ENCODE assay signal across 8 cellular contexts in genomic region chr3:197949767-197950660, GRCh38. TPM values are rescaled to one million over a fixed set of nuclear protein-coding genes. Genes with fewer than 3 reads are reported as not detected.
DNase-seq lines count a peak whose midpoint lies in the region; ATAC-seq and TF ChIP-seq lines count a peak whose summit lies in the region.

Gene RPL35A (plus strand): TSS chr3:197950190. CDS start chr3:197950968, 778 bp downstream.

- peak within 1 kb of the TSS; percentile 95 for H3K4me3 Mint-ChIP-seq in activated naive CD8-positive, alpha-beta T cell treated with anti-CD3 and anti-CD28 coated beads, Interleukin-2, amount 10 ng/mL, durations not matched to agents 7 days and 5 days

- H3K27ac ChIP-seq in SU-DHL-6 (ENCODE audit: low read depth, low read length) (peak within 1 kb of the TSS; percentile 74), ovary (peak within 1 kb of the TSS; percentile 67 to 96), thyroid gland (peak within 1 kb of the TSS; percentile 74 to 96 (median 91))

- peaks cover 28% of the 10 kb centered on the region for H3K36me3 ChIP-seq in SU-DHL-6 (ENCODE audit: low read length)
- H3K36me3 ChIP-seq in ovary: no peaks in the 10 kb centered on the region
- H3K36me3 ChIP-seq in thyroid gland: peaks cover 38 to 39% of the 10 kb centered on the region in 2 donors

- peaks cover 33% of the 10 kb centered on the region for H3F3A ChIP-seq in SU-DHL-6 (ENCODE audit: insufficient read depth)

- DNase-seq in NCI-H128 (lab: John Stamatoyannopoulos, UW; ENCODE audit: unreplicated experiment) (peak; percentile 94), Right ventricle myocardium inferior (ENCODE audit: missing footprints) (peak; percentile 95), ovary (peak; percentile 86 to 91 (median 89)), thyroid gland (peak; percentile 87 to 89)
- DNase-seq in activated naive CD8-positive, alpha-beta T cell treated with anti-CD3 and anti-CD28 coated beads, Interleukin-2, amount 10 ng/mL, durations not matched to agents 7 days and 5 days: peak; percentile 80

- H3K27me3 Mint-ChIP-seq in activated naive CD8-positive, alpha-beta T cell treated with anti-CD3 and anti-CD28 coated beads, Interleukin-2, amount 10 ng/mL, durations not matched to agents 7 days and 5 days: no peaks in the 10 kb centered on the region

- H3K36me3 Mint-ChIP-seq in activated naive CD8-positive, alpha-beta T cell treated with anti-CD3 and anti-CD28 coated beads, Interleukin-2, amount 10 ng/mL, durations not matched to agents 7 days and 5 days: peaks cover 35% of the 10 kb centered on the region

- POLR2A ChIA-PET in activated naive CD8-positive, alpha-beta T cell treated with anti-CD3 and anti-CD28 coated beads, Interleukin-2, amount 10 ng/mL, durations not matched to agents 7 days and 5 days (lab: Charles Lee): interaction anchor here (0.8 to 3.9 kb wide), 6 partner anchors 9 to 130 kb away, joined by 3 to 27 read pairs (median 7); partner anchors contain the start of gene LMLN

- no peaks in the 10 kb centered on the region for H3K9me3 Mint-ChIP-seq in activated naive CD8-positive, alpha-beta T cell treated with anti-CD3 and anti-CD28 coated beads, Interleukin-2, amount 10 ng/mL, durations not matched to agents 7 days and 5 days

- ATAC-seq in HG02678 (IDR thresholded peaks at IDR 0.05; ENCODE audit: unreplicated experiment) (peak; percentile 84), Right ventricle myocardium inferior (peak; percentile 91)
- ATAC-seq in activated naive CD8-positive, alpha-beta T cell treated with anti-CD3 and anti-CD28 coated beads, Interleukin-2, amount 10 ng/mL, durations not matched to agents 7 days and 5 days (ENCODE audit: low read depth): peak; percentile 85

- peak within 1 kb of the TSS; percentile 87 for H3K4me2 ChIP-seq in SU-DHL-6 (ENCODE audit: low read depth, low read length, poor library complexity, severe bottlenecking)

- TF ChIP-seq POLR2A in GM10847 (IDR thresholded peaks at IDR 0.05; ENCODE audit: extremely low read depth, insufficient read length) (peak; percentile 90), ovary (IDR thresholded peaks at IDR 0.05) (peak; percentile 87), thyroid gland (IDR thresholded peaks at IDR 0.05) (peak; percentile 2 to 77)

- H3K79me2 ChIP-seq in SU-DHL-6 (ENCODE audit: insufficient read depth, low read length): peaks cover 34% of the 10 kb centered on the region

- H3K9me3 ChIP-seq in SU-DHL-6 (ENCODE audit: insufficient read depth, low read length): no peaks in the 10 kb centered on the region
- H3K9me3 ChIP-seq in ovary: no peaks in the 10 kb centered on the region
- H3K9me3 ChIP-seq in thyroid gland: no peaks in the 10 kb centered on the region

- peak within 1 kb of the TSS; percentile 94 for H3K9ac ChIP-seq in SU-DHL-6 (ENCODE audit: low read length)

- no peaks in the 10 kb centered on the region for H3K27me3 ChIP-seq in SU-DHL-6 (ENCODE audit: low read length)
- H3K27me3 ChIP-seq in ovary: no peaks in the 10 kb centered on the region
- H3K27me3 ChIP-seq in thyroid gland: no peaks in the 10 kb centered on the region

- intact Hi-C loops in Right ventricle myocardium inferior (cut with DNase I) (no loop called here), ovary (cut with DNase I) (no loop called here), thyroid gland (cut with DNase I) (no loop called here)

- peak within 1 kb of the TSS; percentile 93 for H3K27ac Mint-ChIP-seq in activated naive CD8-positive, alpha-beta T cell treated with anti-CD3 and anti-CD28 coated beads, Interleukin-2, amount 10 ng/mL, durations not matched to agents 7 days and 5 days

- peak within 1 kb of the TSS; percentile 48 for H2AFZ ChIP-seq in SU-DHL-6 (ENCODE audit: low read depth, low read length, severe bottlenecking)

- H3K4me1 Mint-ChIP-seq in activated naive CD8-positive, alpha-beta T cell treated with anti-CD3 and anti-CD28 coated beads, Interleukin-2, amount 10 ng/mL, durations not matched to agents 7 days and 5 days: peaks cover 37% of the 10 kb centered on the region

- no peaks in the 10 kb centered on the region for H3K9me2 ChIP-seq in SU-DHL-6 (replicated peaks; ENCODE audit: insufficient read depth, low read length)

- H4K20me1 ChIP-seq in SU-DHL-6 (ENCODE audit: low read depth, low read length): peaks cover 13% of the 10 kb centered on the region; the same call in 1 of the 2 replicates

- H3K4me1 ChIP-seq in ovary (ENCODE audit: insufficient read depth) (peaks cover 7% of the 10 kb centered on the region), thyroid gland (peaks cover 6 to 27% of the 10 kb centered on the region in 2 donors)

- no peak for TF ChIP-seq EP300 in ovary (IDR thresholded peaks at IDR 0.05)

- peak within 1 kb of the TSS; percentile 99 for H3K4me3 ChIP-seq in SU-DHL-6 (ENCODE audit: insufficient read depth, low read length, poor library complexity, severe bottlenecking)
- H3K4me3 ChIP-seq in ovary: peak within 1 kb of the TSS; percentile 48
- peak within 1 kb of the TSS; percentile 56 to 76 (median 63) for H3K4me3 ChIP-seq in thyroid gland (replicated peaks in 1 of 3)

- 0% methylated on average over 37 of the region's 37 CpGs for WGBS in ovary, 3 donors
- WGBS in thyroid gland, 2 donors: 1% methylated on average over 37 of the region's 37 CpGs

- TF ChIP-seq CTCF in SU-DHL-6 (IDR thresholded peaks at IDR 0.05; ENCODE audit: insufficient read depth, low read length, poor library complexity, severe bottlenecking) (no peak), ovary (IDR thresholded peaks at IDR 0.05) (no peak), thyroid gland (IDR thresholded peaks at IDR 0.05) (no peak)

RNA-seq across cellular contexts. Expression of gene RPL35A, which starts in this region (rescaled TPM):
- 1,000 to 10,000 TPM; 1,037 to 1,049 TPM for total RNA-seq in activated naive CD8-positive, alpha-beta T cell treated with anti-CD3 and anti-CD28 coated beads, Interleukin-2, amount 10 ng/mL, durations not matched to agents 7 days and 5 days
- 718 TPM for total RNA-seq in Right ventricle myocardium inferior
- 1,000 to 10,000 TPM; 1,036 to 2,796 (median 2,128) TPM for total RNA-seq in ovary
- polyA plus RNA-seq in ovary: 1,000 to 10,000 TPM; 3,374 to 4,524 TPM
- total RNA-seq in thyroid gland: 1,000 to 10,000 TPM in 1 of 4 donors, 100 to 1,000 TPM in 3; 514 to 2,067 (median 704) TPM

Comparison
In these comparisons a context has a peak if more than half of its experiments do, and no peak if none do; other contexts are left out.
1. Peak in every context shown above with its lines: DNase-seq, ATAC-seq, H3K4me3 ChIP-seq and H3K27ac ChIP-seq.
2. POLR2A ChIP-seq: peak in every context shown above with its lines; median percentile 90 in GM10847; 87 in ovary; 40 in thyroid gland.
3. H3K4me3 ChIP-seq: peak in every context shown above with its lines; median percentile 99 in SU-DHL-6; 63 in thyroid gland; 48 in ovary.